In the genomic region with DNA sequence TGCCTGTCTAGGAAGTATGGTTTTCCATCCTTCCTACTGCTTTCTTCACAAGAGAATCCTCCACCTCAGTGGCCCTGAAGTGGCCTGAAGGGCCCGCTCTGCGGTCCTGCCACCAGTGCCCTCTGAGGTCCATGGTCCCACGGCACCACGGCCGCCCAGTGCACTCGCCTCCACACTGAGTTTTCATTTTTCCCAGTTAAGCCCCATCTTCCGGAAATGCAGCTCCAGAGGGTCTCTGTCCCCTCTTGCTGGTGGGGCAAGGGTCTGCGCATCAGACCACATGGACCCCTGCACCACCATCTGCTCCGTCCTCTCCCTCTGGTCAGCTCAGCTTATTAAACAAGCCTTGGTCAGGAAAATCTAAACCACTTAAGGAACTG, we compare ENCODE assay signal across 12 cellular contexts. TPM values are rescaled to one million over a fixed set of nuclear protein-coding genes. Genes with fewer than 3 reads are reported as not detected.
DNase-seq lines count a peak whose midpoint lies in the region; ATAC-seq and TF ChIP-seq lines count a peak whose summit lies in the region.
"Had no signal": no experiment of that assay in that cellular context is flagged by ENCODE, and none has a peak within 500 bp of the region (broad histone marks: within the 10 kb centered on the region; RNA-seq: fewer than 3 reads in every experiment).

No MANE protein-coding gene starts in this region.

- no peaks in the 10 kb centered on the region for H3K9me3 ChIP-seq in BLaER1 treated with 17β-estradiol and CSF1 and Interleukin-3, amounts not matched to agents 10 nM and 100 nM (replicated peaks in 1 of 11)
- H3K9me3 ChIP-seq in adrenal gland (replicated peaks in 1 of 3) (no peaks in the 10 kb centered on the region), SJCRH30 (replicated peaks) (no peaks in the 10 kb centered on the region), upper lobe of right lung (no peaks in the 10 kb centered on the region)

- peak overlapping the region; percentile 99 for H3K27ac Mint-ChIP-seq in natural killer cell treated with Interleukin-12 subunit alpha and Interleukin-12 subunit beta and Interleukin-15 and Interleukin-18, amount 100 ng/mL, for 72 hours

- H3K27me3 ChIP-seq in BLaER1 treated with 17β-estradiol and CSF1 and Interleukin-3, amounts not matched to agents 10 nM and 100 nM: no peaks in the 10 kb centered on the region
- H3K27me3 ChIP-seq in KMS-11 (ENCODE audit: insufficient read depth, low read depth): no peaks in the 10 kb centered on the region
- no peaks in the 10 kb centered on the region for H3K27me3 ChIP-seq in adrenal gland
- H3K27me3 ChIP-seq in SJCRH30: no peaks in the 10 kb centered on the region
- H3K27me3 ChIP-seq in upper lobe of right lung: no peaks in the 10 kb centered on the region

- peaks cover 0 to 18% (median 16%) of the 10 kb centered on the region in 11 experiments; a peak in 17 of 22 replicates for H3K36me3 ChIP-seq in BLaER1 treated with 17β-estradiol and CSF1 and Interleukin-3, amounts not matched to agents 10 nM and 100 nM
- H3K36me3 ChIP-seq in KMS-11 (ENCODE audit: insufficient read depth): no peaks in the 10 kb centered on the region
- no peaks in the 10 kb centered on the region for H3K36me3 ChIP-seq in adrenal gland (replicated peaks in 1 of 2)
- H3K36me3 ChIP-seq in SJCRH30: no peaks in the 10 kb centered on the region
- H3K36me3 ChIP-seq in upper lobe of right lung: no peaks in the 10 kb centered on the region

- no peak for TF ChIP-seq CTCF in KMS-11 (conservative IDR thresholded peaks at IDR 0.05; ENCODE audit: low read depth, low read length)
- TF ChIP-seq CTCF in adrenal gland (IDR thresholded peaks at IDR 0.05): no peak
- TF ChIP-seq CTCF in upper lobe of right lung (IDR thresholded peaks at IDR 0.05): no peak

- peak overlapping the region; percentile 3 to 100 (median 98); a peak in 19 of 22 replicates for H3K27ac ChIP-seq in BLaER1 treated with 17β-estradiol and CSF1 and Interleukin-3, amounts not matched to agents 10 nM and 100 nM
- H3K27ac ChIP-seq in KMS-11 (peak overlapping the region; percentile 14; the same call in 1 of the 2 replicates), adrenal gland (peak overlapping the region in 1 of 5 donors; percentile 97), SJCRH30 (no peak overlapping the region), upper lobe of right lung (no peak overlapping the region)

- peaks cover under 1 to 21% (median 8%) of the 10 kb centered on the region in 11 experiments; a peak in 14 of 22 replicates for H4K20me1 ChIP-seq in BLaER1 treated with 17β-estradiol and CSF1 and Interleukin-3, amounts not matched to agents 10 nM and 100 nM
- no peaks in the 10 kb centered on the region for H4K20me1 ChIP-seq in KMS-11 (ENCODE audit: insufficient read depth)

- no peak for ATAC-seq in natural killer cell treated with Interleukin-12 subunit alpha and Interleukin-12 subunit beta and Interleukin-15 and Interleukin-18, amount 100 ng/mL, for 72 hours
- ATAC-seq in upper lobe of right lung: no peak

- no peak for TF ChIP-seq POLR2A in adrenal gland (IDR thresholded peaks at IDR 0.05)

- peak in 4 of 7 donors; percentile 4 to 48 (median 14) for DNase-seq in adrenal gland
- DNase-seq in natural killer cell treated with Interleukin-12 subunit alpha and Interleukin-12 subunit beta and Interleukin-15 and Interleukin-18, amount 100 ng/mL, for 72 hours (ENCODE audit: low spot score): no peak
- no peak for DNase-seq in SJCRH30
- no peak for DNase-seq in cortex of kidney (lab: John Stamatoyannopoulos, UW)
- DNase-seq in epidermal melanocyte (ENCODE audit: insufficient read length, low spot score): no peak
- no peak for DNase-seq in upper lobe of right lung
- DNase-seq: activated effector memory CD4-positive, alpha-beta T cell treated with Interleukin-2 at 50 U/mL for 16 hours; NCI-H1694; stimulated activated CD4-positive, alpha-beta T cell treated with anti-CD3 and anti-CD28 coated beads, Interleukin-12 subunit alpha, Interleukin-12 subunit beta, amount 100 ng/mL, for 4 hours; T-helper 9 cell had no signal

- H3K36me3 Mint-ChIP-seq in natural killer cell treated with Interleukin-12 subunit alpha and Interleukin-12 subunit beta and Interleukin-15 and Interleukin-18, amount 100 ng/mL, for 72 hours: no peaks in the 10 kb centered on the region

- H3K4me1 ChIP-seq in BLaER1 treated with 17β-estradiol and CSF1 and Interleukin-3, amounts not matched to agents 10 nM and 100 nM: peaks cover 66 to 75% (median 71%) of the 10 kb centered on the region in 10 experiments
- H3K4me1 ChIP-seq in KMS-11 (ENCODE audit: low read depth, poor library complexity, severe bottlenecking) (peaks cover 55% of the 10 kb centered on the region), adrenal gland (replicated peaks in 1 of 2) (peaks cover 36 to 52% of the 10 kb centered on the region in 2 donors), SJCRH30 (peaks cover 25% of the 10 kb centered on the region), upper lobe of right lung (peaks cover 67% of the 10 kb centered on the region)

- H3K27me3 Mint-ChIP-seq in natural killer cell treated with Interleukin-12 subunit alpha and Interleukin-12 subunit beta and Interleukin-15 and Interleukin-18, amount 100 ng/mL, for 72 hours: no peaks in the 10 kb centered on the region

- H3K9me3 Mint-ChIP-seq in natural killer cell treated with Interleukin-12 subunit alpha and Interleukin-12 subunit beta and Interleukin-15 and Interleukin-18, amount 100 ng/mL, for 72 hours: no peaks in the 10 kb centered on the region

- H3K4me3 Mint-ChIP-seq in natural killer cell treated with Interleukin-12 subunit alpha and Interleukin-12 subunit beta and Interleukin-15 and Interleukin-18, amount 100 ng/mL, for 72 hours: peak overlapping the region; percentile 97

- peaks cover 19% of the 10 kb centered on the region for H3K79me2 ChIP-seq in KMS-11 (ENCODE audit: insufficient read depth, low read depth)

- H3K4me3 ChIP-seq in BLaER1 treated with 17β-estradiol and CSF1 and Interleukin-3, amounts not matched to agents 10 nM and 100 nM: peak overlapping the region in 7 of 10 experiments; percentile 0 to 78 (median 61); a peak in 4 of 20 replicates
- H3K4me3 ChIP-seq in KMS-11 (IDR thresholded peaks at IDR 0.05; ENCODE audit: insufficient read depth, low read depth, low read length): no peak overlapping the region
- H3K4me3 ChIP-seq in adrenal gland: no peak overlapping the region
- H3K4me3 ChIP-seq in SJCRH30: no peak overlapping the region
- H3K4me3 ChIP-seq in upper lobe of right lung: no peak overlapping the region

- H2AFZ ChIP-seq in KMS-11 (ENCODE audit: low read depth): no peak overlapping the region

- peaks cover 51 to 73% of the 10 kb centered on the region in 2 donors for H3K4me1 Mint-ChIP-seq in natural killer cell treated with Interleukin-12 subunit alpha and Interleukin-12 subunit beta and Interleukin-15 and Interleukin-18, amount 100 ng/mL, for 72 hours (ENCODE audit: low read depth in 2 of 2)

- 94 to 98% (median 95%) methylated on average over 9 of the region's 9 CpGs for WGBS in adrenal gland, 4 donors

- peak overlapping the region in 10 of 11 experiments; percentile 40 to 100 (median 88); a peak in 17 of 22 replicates for H3K9ac ChIP-seq in BLaER1 treated with 17β-estradiol and CSF1 and Interleukin-3, amounts not matched to agents 10 nM and 100 nM
- no peak overlapping the region for H3K9ac ChIP-seq in KMS-11

- intact Hi-C loops in adrenal gland (cut with DNase I) (no loop called here), upper lobe of right lung (cut with DNase I) (no loop called here)

- peak overlapping the region; percentile 90 to 100 (median 97) for H3K4me2 ChIP-seq in BLaER1 treated with 17β-estradiol and CSF1 and Interleukin-3, amounts not matched to agents 10 nM and 100 nM
- peak overlapping the region; percentile 0; the same call in 1 of the 2 replicates for H3K4me2 ChIP-seq in KMS-11

RNA-seq across cellular contexts. Expression of a gene that starts 4.0 kb away (rescaled TPM):
- total RNA-seq in adrenal gland (10 to 100 TPM in 3 of 8 donors, 1 to 10 TPM in 5; 4.9 to 22.2 (median 8.3) TPM), upper lobe of right lung (5.3 TPM)
- polyA plus RNA-seq in adrenal gland: 10 to 100 TPM in 1 of 3 donors, 1 to 10 TPM in 2; 7.2 to 14.5 (median 8.8) TPM
- total RNA-seq in natural killer cell treated with Interleukin-12 subunit alpha and Interleukin-12 subunit beta and Interleukin-15 and Interleukin-18, amount 100 ng/mL, for 72 hours: 1 to 10 TPM; 6.1 to 6.3 TPM
- total RNA-seq in SJCRH30 (2014; rRNA removed; shearing (Covaris generic)): 9.3 and 11.3 TPM in 2 replicates

RNA-seq across cellular contexts. Expression of a gene that starts 4.1 kb away (rescaled TPM):
- total RNA-seq in adrenal gland (10 to 100 TPM; 37.0 to 93.3 (median 59.5) TPM), upper lobe of right lung (88.6 TPM)
- 100 to 1,000 TPM in 2 of 3 donors, 1 to 10 TPM in 1; 5.1 to 259 (median 110) TPM for polyA plus RNA-seq in adrenal gland
- total RNA-seq in natural killer cell treated with Interleukin-12 subunit alpha and Interleukin-12 subunit beta and Interleukin-15 and Interleukin-18, amount 100 ng/mL, for 72 hours: 10 to 100 TPM; 60.9 to 67.6 TPM
- 6.0 and 8.4 TPM in 2 replicates for total RNA-seq in SJCRH30 (2014; rRNA removed; shearing (Covaris generic))

RNA-seq across cellular contexts. Expression of a gene that starts 6.4 kb away (rescaled TPM):
- 10 to 100 TPM in 5 of 8 donors, 1 to 10 TPM in 3; 7.2 to 20.3 (median 13.0) TPM for total RNA-seq in adrenal gland
- polyA plus RNA-seq in adrenal gland: 10 to 100 TPM in 2 of 3 donors, 1 to 10 TPM in 1; 8.1 to 31.7 (median 10.0) TPM
- 10 to 100 TPM; 13.0 to 40.9 TPM for total RNA-seq in natural killer cell treated with Interleukin-12 subunit alpha and Interleukin-12 subunit beta and Interleukin-15 and Interleukin-18, amount 100 ng/mL, for 72 hours
- 6.3 and 6.7 TPM in 2 replicates for total RNA-seq in SJCRH30 (2014; rRNA removed; shearing (Covaris generic))
- 19.3 TPM for total RNA-seq in upper lobe of right lung

RNA-seq across cellular contexts. Expression of a gene that starts 22.4 kb away (rescaled TPM):
- 10 to 100 TPM; 17.3 to 41.8 (median 24.6) TPM for total RNA-seq in adrenal gland
- 100 to 1,000 TPM in 2 of 3 donors, 1 to 10 TPM in 1; 4.7 to 158 (median 102) TPM for polyA plus RNA-seq in adrenal gland
- total RNA-seq in natural killer cell treated with Interleukin-12 subunit alpha and Interleukin-12 subunit beta and Interleukin-15 and Interleukin-18, amount 100 ng/mL, for 72 hours: 10 to 100 TPM; 50.4 to 73.9 TPM
- total RNA-seq in SJCRH30 (2014; rRNA removed; shearing (Covaris generic)): 23.1 and 27.4 TPM in 2 replicates
- 31.8 TPM for total RNA-seq in upper lobe of right lung

Comparison
In these comparisons a context has a peak if more than half of its experiments do, and no peak if none do; other contexts are left out.
1. H3K27ac ChIP-seq: peak in BLaER1 treated with 17β-estradiol and CSF1 and Interleukin-3, amounts not matched to agents 10 nM and 100 nM (11 of 11) and KMS-11 (single experiment); none in SJCRH30 (single experiment) and upper lobe of right lung (single experiment).
2. H3K4me3 ChIP-seq: peak in BLaER1 treated with 17β-estradiol and CSF1 and Interleukin-3, amounts not matched to agents 10 nM and 100 nM (7 of 10); none in KMS-11 (single experiment), adrenal gland (0 of 4), SJCRH30 (single experiment) and upper lobe of right lung (single experiment).
3. DNase-seq: peak in adrenal gland (4 of 7); none in natural killer cell treated with Interleukin-12 subunit alpha and Interleukin-12 subunit beta and Interleukin-15 and Interleukin-18, amount 100 ng/mL, for 72 hours (single experiment), SJCRH30 (0 of 2), cortex of kidney (single experiment), epidermal melanocyte (single experiment) and upper lobe of right lung (single experiment).